ENCODE assay signal across 8 cellular contexts in genomic region chr16:2683041-2683440, GRCh38. TPM values are rescaled to one million over a fixed set of nuclear protein-coding genes. Genes with fewer than 3 reads are reported as not detected.
DNase-seq lines count a peak whose midpoint lies in the region; ATAC-seq and TF ChIP-seq lines count a peak whose summit lies in the region.
"Not testable (repeated sequence)": the region's sequence is repeated elsewhere in the genome, so short reads cannot be mapped to it uniquely, and the experiment has no call there.

No MANE protein-coding gene starts in this region.

- H3K4ac ChIP-seq in H9 (ENCODE audit: low read depth, low read length) = not testable (repeated sequence)

- H3K4me3 Mint-ChIP-seq in H9 = peak overlapping the region; percentile 95 to 99
- peak overlapping the region; percentile 100 for H3K4me3 Mint-ChIP-seq in activated naive CD4-positive, alpha-beta T cell treated with anti-CD3 and anti-CD28 coated beads, Interleukin-2, amount 50 U/mL, for 24 hours

- H3K4me2 ChIP-seq in H9 (ENCODE audit: insufficient read depth, insufficient read length, low read length) = peak overlapping the region; percentile 65
- peak overlapping the region; percentile 86 for H3K4me2 ChIP-seq in skeletal muscle satellite cell (ENCODE audit: low read length)

- POLR2A ChIA-PET in RWPE1 (lab: Yijun Ruan, JAX; ENCODE audit: low non-redundant PET) = not testable (repeated sequence)

- not testable (repeated sequence) for H3K4me1 Mint-ChIP-seq in H9
- peaks cover 27% of the 10 kb centered on the region for H3K4me1 Mint-ChIP-seq in activated naive CD4-positive, alpha-beta T cell treated with anti-CD3 and anti-CD28 coated beads, Interleukin-2, amount 50 U/mL, for 24 hours

- H3K9me3 ChIP-seq in H9 (ENCODE audit: control insufficient read depth, low read depth, low read length); duodenal mucosa (ENCODE audit: control insufficient read depth in 1 of 2, low read length in 2 of 2); right cardiac atrium (ENCODE audit: control insufficient read depth, low read length); mucosa of descending colon; skeletal muscle satellite cell (replicated peaks; ENCODE audit: low read length): not testable (repeated sequence)

- not testable (repeated sequence) for TF ChIP-seq CTCF in H9 (conservative IDR thresholded peaks at IDR 0.05); RWPE1 (conservative IDR thresholded peaks at IDR 0.05; ENCODE audit: low read depth); mucosa of descending colon (IDR thresholded peaks at IDR 0.05)

- not testable (repeated sequence) for H4K5ac ChIP-seq in H9 (ENCODE audit: insufficient read length, low read depth, low read length)

- not testable (repeated sequence) for H3K79me1 ChIP-seq in H9 (ENCODE audit: insufficient read depth, low read depth, low read length, poor library complexity, severe bottlenecking)

- H2BK12ac ChIP-seq in H9 (ENCODE audit: insufficient read length, low read depth, low read length) = not testable (repeated sequence)

- H3K36me3 Mint-ChIP-seq in H9 (ENCODE audit: insufficient read depth in 1 of 3, low read depth in 3 of 3) = peaks cover 0 to 11% (median 10%) of the 10 kb centered on the region in 3 experiments; a peak in 4 of 7 replicates
- not testable (repeated sequence) for H3K36me3 Mint-ChIP-seq in activated naive CD4-positive, alpha-beta T cell treated with anti-CD3 and anti-CD28 coated beads, Interleukin-2, amount 50 U/mL, for 24 hours

- CTCF ChIA-PET in RWPE1 (lab: Yijun Ruan, JAX) = interaction anchor here (0.8 kb wide), 1 partner anchor 16 kb away, joined by 3 read pairs; no protein-coding TSS in a partner anchor

- H3K27ac ChIP-seq in ACC112 (ENCODE audit: low read depth, low read length) (peak overlapping the region; percentile 68), RWPE1 (peak overlapping the region; percentile 83), right cardiac atrium (ENCODE audit: low read length) (peak overlapping the region; percentile 62)
- not testable (repeated sequence) for H3K27ac ChIP-seq in H9 (ENCODE audit: insufficient read length, low read depth, low read length); duodenal mucosa (ENCODE audit: low read depth, low read length)

- not testable (repeated sequence) for H3K23ac ChIP-seq in H9 (ENCODE audit: insufficient read length, low read depth, low read length)

- peak overlapping the region; percentile 74; the same call in 1 of the 2 replicates for H3K14ac ChIP-seq in H9 (ENCODE audit: insufficient read depth, low read length)

- not testable (repeated sequence) for H3K56ac ChIP-seq in H9 (ENCODE audit: insufficient read length, low read depth, low read length)

- H2BK20ac ChIP-seq in H9 (ENCODE audit: low read depth, low read length, poor library complexity, severe bottlenecking) = not testable (repeated sequence)

- H3K9me3 Mint-ChIP-seq in H9; activated naive CD4-positive, alpha-beta T cell treated with anti-CD3 and anti-CD28 coated beads, Interleukin-2, amount 50 U/mL, for 24 hours: not testable (repeated sequence)

- not testable (repeated sequence) for H3K23me2 ChIP-seq in H9 (ENCODE audit: insufficient read length, low read depth, low read length, poor library complexity, severe bottlenecking)

- H3K36me3 ChIP-seq in ACC112 (ENCODE audit: insufficient read depth, low read length); duodenal mucosa (ENCODE audit: control insufficient read depth in 1 of 2, insufficient read depth in 2 of 2, low read length in 2 of 2); mucosa of descending colon (ENCODE audit: low read depth); skeletal muscle satellite cell (ENCODE audit: insufficient read depth, low read length): not testable (repeated sequence)

- not testable (repeated sequence) for H4K20me1 ChIP-seq in H9 (ENCODE audit: control insufficient read depth, insufficient read depth, insufficient read length)

- not testable (repeated sequence) for H4K91ac ChIP-seq in H9 (ENCODE audit: insufficient read length, low read depth, low read length)

- peak overlapping the region; percentile 95 for H3K9ac ChIP-seq in H9 (ENCODE audit: extremely low read depth, insufficient read length, low read length)
- H3K9ac ChIP-seq in duodenal mucosa (ENCODE audit: low read depth in 1 of 2, low read length in 2 of 2) = peak overlapping the region; percentile 80 to 95
- H3K9ac ChIP-seq in skeletal muscle satellite cell (ENCODE audit: low read depth, low read length) = peak overlapping the region; percentile 98

- not testable (repeated sequence) for H2AK5ac ChIP-seq in H9 (ENCODE audit: insufficient read length, low read length)

- ATAC-seq in right cardiac atrium = not testable (repeated sequence)
- ATAC-seq in mucosa of descending colon = peak; percentile 3

- H3K4me3 ChIP-seq in ACC112 (ENCODE audit: low read depth, low read length) (peak overlapping the region; percentile 100), duodenal mucosa (ENCODE audit: low read depth in 1 of 2, low read length in 2 of 2) (peak overlapping the region; percentile 82 to 99), right cardiac atrium (ENCODE audit: low read length) (peak overlapping the region; percentile 95), mucosa of descending colon (peak overlapping the region; percentile 81), skeletal muscle satellite cell (ENCODE audit: low read length) (peak overlapping the region; percentile 94)

- H3K27ac Mint-ChIP-seq in H9 = peak overlapping the region in 1 of 3 experiments; percentile 87; a peak in 1 of 7 replicates
- H3K27ac Mint-ChIP-seq in activated naive CD4-positive, alpha-beta T cell treated with anti-CD3 and anti-CD28 coated beads, Interleukin-2, amount 50 U/mL, for 24 hours = not testable (repeated sequence)

- not testable (repeated sequence) for DNase-seq in H9; RWPE1 (ENCODE audit: low spot score); right cardiac atrium; mucosa of descending colon

- H2BK120ac ChIP-seq in H9 (ENCODE audit: low read depth, low read length, poor library complexity, severe bottlenecking) = not testable (repeated sequence)

- peak overlapping the region; percentile 51 for H2AFZ ChIP-seq in ACC112 (ENCODE audit: low read length, unreplicated experiment)
- not testable (repeated sequence) for H2AFZ ChIP-seq in H9 (ENCODE audit: low read length)

- H3K27me3 ChIP-seq in ACC112 (ENCODE audit: insufficient read depth, low read length); H9 (ENCODE audit: insufficient read depth, low read length); duodenal mucosa (ENCODE audit: control insufficient read depth in 1 of 2, insufficient read depth in 2 of 2, low read length in 2 of 2); right cardiac atrium (ENCODE audit: control insufficient read depth, insufficient read depth); skeletal muscle satellite cell (ENCODE audit: control insufficient read depth, insufficient read depth, low read length): not testable (repeated sequence)

- peaks cover 51% of the 10 kb centered on the region for H3K79me2 ChIP-seq in ACC112 (ENCODE audit: control insufficient read depth, insufficient read depth, low read length, unreplicated experiment)
- H3K79me2 ChIP-seq in H9 (ENCODE audit: insufficient read depth, low read length) = not testable (repeated sequence)

- not testable (repeated sequence) for H2BK15ac ChIP-seq in H9 (ENCODE audit: low read depth, low read length)

- H2BK5ac ChIP-seq in H9 (ENCODE audit: insufficient read length, low read length) = not testable (repeated sequence)

- H3K27me3 Mint-ChIP-seq in H9 (ENCODE audit: low read depth); activated naive CD4-positive, alpha-beta T cell treated with anti-CD3 and anti-CD28 coated beads, Interleukin-2, amount 50 U/mL, for 24 hours: not testable (repeated sequence)

- WGBS in H9 (ENCODE audit: extremely low coverage, insufficient read length, low lambda C conversion rate) = no CpG with 5 or more reads among the region's 13 CpGs
- 7% methylated on average over 13 of the region's 13 CpGs for WGBS in right cardiac atrium

- H3K4me1 ChIP-seq in ACC112 (ENCODE audit: control insufficient read depth, insufficient read depth, low read length, unreplicated experiment) (peaks cover 27% of the 10 kb centered on the region), duodenal mucosa (ENCODE audit: control insufficient read depth in 1 of 2, insufficient read depth in 2 of 2, low read length in 2 of 2) (peaks cover 12 to 23% of the 10 kb centered on the region in 2 donors), mucosa of descending colon (ENCODE audit: low read depth) (peaks cover 16% of the 10 kb centered on the region), skeletal muscle satellite cell (ENCODE audit: control insufficient read depth, insufficient read depth, low read length) (peaks cover 14% of the 10 kb centered on the region)
- H3K4me1 ChIP-seq in H9 (ENCODE audit: insufficient read depth, low read length); right cardiac atrium (ENCODE audit: control insufficient read depth, insufficient read depth, low read length): not testable (repeated sequence)

- H4K8ac ChIP-seq in H9 (replicated peaks; ENCODE audit: insufficient read length, low read depth, low read length) = not testable (repeated sequence)

- H3K18ac ChIP-seq in H9 (ENCODE audit: insufficient read length, low read depth, low read length) = not testable (repeated sequence)

- intact Hi-C loops in right cardiac atrium (cut with DNase I); mucosa of descending colon (cut with DNase I, micrococcal nuclease): not testable (repeated sequence)

- H3T11ph ChIP-seq in H9 (ENCODE audit: low read length) = not testable (repeated sequence)

RNA-seq across cellular contexts. Expression of gene KCTD5, which starts 0.7 kb away (rescaled TPM):
- 38.8 and 39.9 TPM in 2 replicates for total RNA-seq in H9 (2021)
- total RNA-seq in right cardiac atrium = 10 to 100 TPM; 10.6 to 13.7 (median 12.0) TPM
- 11.1 TPM for polyA plus RNA-seq in right cardiac atrium
- total RNA-seq in mucosa of descending colon = 10 to 100 TPM; 28.2 to 80.7 (median 48.5) TPM
- total RNA-seq in skeletal muscle satellite cell (2012; rRNA removed) = 21.8 and 23.6 TPM in 2 replicates

RNA-seq across cellular contexts. Expression of gene PRSS27, which starts 37.0 kb away (rescaled TPM):
- 3.6 and 5.0 TPM in 2 replicates for total RNA-seq in H9 (2021)
- under 1 TPM; 0.32 to 0.64 (median 0.37) TPM for total RNA-seq in right cardiac atrium
- polyA plus RNA-seq in right cardiac atrium = 0.25 TPM
- total RNA-seq in mucosa of descending colon = 1 to 10 TPM; 1.1 to 2.2 (median 1.4) TPM
- 0.44 and 0.51 TPM in 2 replicates for total RNA-seq in skeletal muscle satellite cell (2012; rRNA removed)
